Comparison of ENCODE assay signal across 32 cellular contexts in genomic region chr10:93622942-93623341, GRCh38. TPM values are rescaled to one million over a fixed set of nuclear protein-coding genes. Genes with fewer than 3 reads are reported as not detected.
DNase-seq lines count a peak whose midpoint lies in the region; ATAC-seq, FAIRE-seq and TF ChIP-seq lines count a peak whose summit lies in the region.
"Had no signal": no experiment of that assay in that cellular context is flagged by ENCODE, and none has a peak within 500 bp of the region (broad histone marks: within the 10 kb centered on the region; RNA-seq: fewer than 3 reads in every experiment).

No MANE protein-coding gene starts in this region.

- no peak overlapping the region for H2AFZ ChIP-seq in GM12878 (ENCODE audit: control insufficient read depth, low read depth, low read length)

- H3K4me3 ChIP-seq in GM12864 (ENCODE audit: low read depth, low read length) (no peak overlapping the region), GM12878 (no peak overlapping the region)
- H3K4me3 ChIP-seq in CD8-positive, alpha-beta T cell (ENCODE audit: low read depth, low read length): no peak overlapping the region
- H3K4me3 ChIP-seq: BLaER1, SK-N-MC had no signal

- no peaks in the 10 kb centered on the region for H3K4me1 ChIP-seq in GM12878 (ENCODE audit: control insufficient read depth, insufficient read depth, low read length)
- H3K4me1 ChIP-seq in CD8-positive, alpha-beta T cell (ENCODE audit: insufficient read depth, low read length): no peaks in the 10 kb centered on the region
- H3K4me1 ChIP-seq: BLaER1 had no signal

- 54% methylated on average over 1 of the region's 1 CpG for WGBS in GM12878 (ENCODE audit: insufficient coverage, insufficient replicate concordance, low lambda C conversion rate, missing lambda C conversion rate)

- BruUV-seq in GM12878 (replicated peaks; lab: Mats Ljungman, UMichigan): no TSS peak

- in situ Hi-C loops in GM12878 (cut with MboI): no loop called here

- H3K27ac ChIP-seq in GM12878 (ENCODE audit: control insufficient read depth, insufficient read depth): no peak overlapping the region
- H3K27ac ChIP-seq in CD8-positive, alpha-beta T cell (ENCODE audit: low read depth, low read length): no peak overlapping the region
- H3K27ac ChIP-seq: BLaER1, HL-60, KMS-11, SK-N-MC had no signal

- no peak for TF ChIP-seq CTCF in GM12864 (IDR thresholded peaks at IDR 0.05; ENCODE audit: low read depth, low read length, missing control alignments)
- no peak for TF ChIP-seq CTCF in GM12878 (IDR thresholded peaks at IDR 0.05 in 2 of 3, conservative IDR thresholded peaks at IDR 0.05 in 1 of 3; ENCODE audit: control insufficient read depth in 2 of 3, extremely low read depth in 1 of 3, insufficient read depth in 1 of 3, low read depth in 3 of 3, low read length in 3 of 3)
- no peak for TF ChIP-seq CTCF in CD8-positive, alpha-beta T cell (IDR thresholded peaks at IDR 0.05)

- no peak overlapping the region for H3K9ac ChIP-seq in GM12878 (ENCODE audit: control insufficient read depth, insufficient read depth, low read length)
- H3K9ac ChIP-seq: BLaER1, KMS-11 had no signal

- RAD21 ChIA-PET in GM12878 (lab: Charles Lee; ENCODE audit: unreplicated experiment): interaction anchor here (1.1 kb wide), 1 partner anchor 141 kb away, joined by 4 read pairs; no protein-coding TSS in a partner anchor

- no peaks in the 10 kb centered on the region for H3K4me1 Mint-ChIP-seq in CD8-positive, alpha-beta T cell (ENCODE audit: low read depth)
- H3K4me1 Mint-ChIP-seq: CD4-positive, CD25-positive, alpha-beta regulatory T cell; IgD-negative memory B cell had no signal

- no peaks in the 10 kb centered on the region for H4K20me1 ChIP-seq in GM12878 (ENCODE audit: control insufficient read depth, insufficient read depth)
- H4K20me1 ChIP-seq: BLaER1 had no signal

- POLR2A ChIA-PET in GM12878 (lab: Charles Lee): no interaction called here
- POLR2A ChIA-PET in CD8-positive, alpha-beta T cell (lab: Charles Lee): no interaction called here

- intact Hi-C loops in GM12878 (cut with micrococcal nuclease; ENCODE audit: unreplicated experiment) (no loop called here), head of caudate nucleus (cut with DNase I) (no loop called here)
- intact Hi-C loops in CD8-positive, alpha-beta T cell (cut with DNase I, micrococcal nuclease): no loop called here

- peaks cover 12% of the 10 kb centered on the region for H3K27me3 Mint-ChIP-seq in CD8-positive, alpha-beta T cell (ENCODE audit: low read depth)

- no peak overlapping the region for H3K27ac Mint-ChIP-seq in CD8-positive, alpha-beta T cell
- H3K27ac Mint-ChIP-seq: CD4-positive, CD25-positive, alpha-beta regulatory T cell; T-helper 1 cell treated with Interleukin-12 subunit alpha and Interleukin-12 subunit beta and Interleukin-4 antibody, amounts not matched to agents 30 μg/mL and 1 μg/mL, for 36 hours had no signal

- no peak for TF ChIP-seq EP300 in GM12878 (IDR thresholded peaks at IDR 0.05; ENCODE audit: borderline replicate concordance in 1 of 2, control insufficient read depth in 1 of 2, low read depth in 2 of 2, low read length in 2 of 2)

- no peaks in the 10 kb centered on the region for H3K9me3 Mint-ChIP-seq in CD8-positive, alpha-beta T cell
- H3K9me3 Mint-ChIP-seq: CD4-positive, CD25-positive, alpha-beta regulatory T cell; IgD-negative memory B cell; T-helper 1 cell treated with Interleukin-12 subunit alpha and Interleukin-12 subunit beta and Interleukin-4 antibody, amounts not matched to agents 30 μg/mL and 1 μg/mL, for 36 hours had no signal

- no peaks in the 10 kb centered on the region for H3K36me3 Mint-ChIP-seq in CD8-positive, alpha-beta T cell
- H3K36me3 Mint-ChIP-seq: CD4-positive, CD25-positive, alpha-beta regulatory T cell; IgD-negative memory B cell had no signal

- no peaks in the 10 kb centered on the region; a peak in 1 of 4 replicates for H3K27me3 ChIP-seq in GM12878 (replicated peaks in 1 of 2; ENCODE audit: control insufficient read depth in 2 of 2, insufficient read depth in 2 of 2, low read length in 1 of 2)
- H3K27me3 ChIP-seq in CD8-positive, alpha-beta T cell (ENCODE audit: insufficient read depth, low read length): no peaks in the 10 kb centered on the region
- H3K27me3 ChIP-seq: BLaER1 had no signal

- no peaks in the 10 kb centered on the region for H3K79me2 ChIP-seq in GM12878 (ENCODE audit: control insufficient read depth, insufficient read depth, low read length)

- CTCF ChIA-PET in GM12878 (lab: Yijun Ruan, JAX): interaction anchor here (0.6 kb wide), 1 partner anchor 77 kb away, joined by 3 read pairs; no protein-coding TSS in a partner anchor
- CTCF ChIA-PET in CD8-positive, alpha-beta T cell (lab: Charles Lee): no interaction called here

- no peak overlapping the region for H3K4me2 ChIP-seq in GM12878 (ENCODE audit: control insufficient read depth, insufficient read depth)
- H3K4me2 ChIP-seq: BLaER1, KMS-11 had no signal

- no peaks in the 10 kb centered on the region for H3K9me3 ChIP-seq in GM12878 (replicated peaks; ENCODE audit: control insufficient read depth, insufficient read depth, low read length)
- H3K9me3 ChIP-seq in CD8-positive, alpha-beta T cell (ENCODE audit: low read length): no peaks in the 10 kb centered on the region
- H3K9me3 ChIP-seq: BLaER1 had no signal

- ATAC-seq in GM19351 (IDR thresholded peaks at IDR 0.05; ENCODE audit: unreplicated experiment) (peak; percentile 66), HG02852 (IDR thresholded peaks at IDR 0.05; ENCODE audit: unreplicated experiment) (peak; percentile 47), GM12878 (peak; percentile 62)
- no peak for ATAC-seq in CD8-positive, alpha-beta T cell
- ATAC-seq: Panc1 had no signal

- peak; percentile 79 for FAIRE-seq in GM12878 (lab: Jason Lieb, UNC)
- FAIRE-seq: D721Med, G401.6, H1 had no signal

- H3K36me3 ChIP-seq in GM12878 (ENCODE audit: control insufficient read depth in 2 of 2, insufficient read depth in 2 of 2, low read length in 1 of 2): no peaks in the 10 kb centered on the region
- no peaks in the 10 kb centered on the region for H3K36me3 ChIP-seq in CD8-positive, alpha-beta T cell (ENCODE audit: insufficient read depth, low read length)
- H3K36me3 ChIP-seq: BLaER1 had no signal

- no peak overlapping the region for H3K4me3 Mint-ChIP-seq in CD8-positive, alpha-beta T cell
- H3K4me3 Mint-ChIP-seq: CD4-positive, CD25-positive, alpha-beta regulatory T cell; IgD-negative memory B cell; T-helper 1 cell treated with Interleukin-12 subunit alpha and Interleukin-12 subunit beta and Interleukin-4 antibody, amounts not matched to agents 30 μg/mL and 1 μg/mL, for 36 hours had no signal

- DNase-seq in GM12864 (ENCODE audit: low read depth) (peak; percentile 12), GM12878 (ENCODE audit: low read depth, low spot score) (peak; percentile 3), head of caudate nucleus (no peak), SW480 (ENCODE audit: low spot score) (no peak)
- DNase-seq in CD8-positive, alpha-beta T cell: no peak
- DNase-seq: CD4-positive, CD25-positive, alpha-beta regulatory T cell; DMS53; HCEC 1CT; MM.1S; NCI-H1048; NCI-H1417; NCI-H1694; NCI-H2029 treated with DMSO at 0.1 percent for 48 hours; NCI-H446 treated with DMSO at 0.1 percent for 48 hours; NCI-H526; NCI-H82; SHP77 treated with DMSO at 0.1 percent for 48 hours; T-helper 9 cell had no signal

- TF ChIP-seq POLR2A in GM12878 (IDR thresholded peaks at IDR 0.05; ENCODE audit: low read depth, low read length): no peak

- no peak for TF ChIP-seq RAD21 in GM12878 (IDR thresholded peaks at IDR 0.05; ENCODE audit: insufficient read depth, low read depth, low read length)

- SMC1A ChIA-PET in GM12878 (lab: Charles Lee; ENCODE audit: uncharacterized antibody, unreplicated experiment): interaction anchor here (0.6 kb wide), 1 partner anchor 1879 kb away, joined by 3 read pairs; no protein-coding TSS in a partner anchor

RNA-seq across cellular contexts. Expression of gene PDE6C, which starts 10.6 kb away (rescaled TPM):
- total RNA-seq in GM12878 (2013; cell fraction: nucleolus; rRNA removed): not detected in 2 replicates
- total RNA-seq in GM12878 (2014; rRNA removed) (not detected in 2 replicates), GM12878 (2014; rRNA removed; fragmentation: Illumina TruSeq; extraction: Trizol) (not detected in 2 replicates), GM12878 (2021) (not detected in 2 replicates)
- not detected for polyA plus RNA-seq in GM12878 (2011; ENCODE audit: low read depth)
- polyA plus RNA-seq in GM12878 (2011; rRNA removed) (not detected in 2 replicates), GM12878 (2014; fragmentation: Illumina TruSeq; extraction: Trizol) (not detected in 2 replicates), GM12878 (2014; fragmentation: Nextera tagmentation; extraction: Ambion mirVana) (not detected), GM12878 (2014; rRNA removed) (not detected in 2 replicates), GM12878 (2016; fragmentation: Nextera tagmentation; extraction: Ambion mirVana) (not detected)
- polyA plus RNA-seq in GM12878 (2011; cell fraction: cytosol; rRNA removed): not detected in 2 replicates
- polyA plus RNA-seq in GM12878 (2011; cell fraction: nucleus; rRNA removed): not detected in 2 replicates
- 0.13 and 0.46 TPM in 2 replicates for polyA plus RNA-seq in GM12878 (2012)
- polyA minus RNA-seq in GM12878 (2011; rRNA and poly(A)+ RNA removed): not detected in 2 replicates
- not detected in 2 replicates for polyA minus RNA-seq in GM12878 (2011; cell fraction: cytosol; rRNA and poly(A)+ RNA removed)
- not detected in 2 replicates for polyA minus RNA-seq in GM12878 (2011; cell fraction: nucleus; rRNA and poly(A)+ RNA removed)
- total RNA-seq in CD8-positive, alpha-beta T cell: not detected
- total RNA-seq: A172; CD4-positive, CD25-positive, alpha-beta regulatory T cell; H1 had no signal
- polyA plus RNA-seq: AG04450; CD4-positive, CD25-positive, alpha-beta regulatory T cell; H1; IgD-negative memory B cell had no signal

RNA-seq across cellular contexts. Expression of gene RBP4, which starts 21.9 kb away (rescaled TPM):
- total RNA-seq in GM12878 (2013; cell fraction: nucleolus; rRNA removed): not detected in 2 replicates
- not detected in 2 replicates for total RNA-seq in GM12878 (2014; rRNA removed)
- not detected in 2 replicates for total RNA-seq in GM12878 (2014; rRNA removed; fragmentation: Illumina TruSeq; extraction: Trizol)
- 1.2 and 2.0 TPM in 2 replicates for total RNA-seq in GM12878 (2021)
- not detected for polyA plus RNA-seq in GM12878 (2011; ENCODE audit: low read depth)
- polyA plus RNA-seq in GM12878 (2011; rRNA removed): not detected in 2 replicates
- not detected in 2 replicates for polyA plus RNA-seq in GM12878 (2011; cell fraction: cytosol; rRNA removed)
- not detected in 2 replicates for polyA plus RNA-seq in GM12878 (2011; cell fraction: nucleus; rRNA removed)
- not detected in 2 replicates for polyA plus RNA-seq in GM12878 (2012)
- polyA plus RNA-seq in GM12878 (2014; fragmentation: Illumina TruSeq; extraction: Trizol): not detected in 2 replicates
- not detected for polyA plus RNA-seq in GM12878 (2014; fragmentation: Nextera tagmentation; extraction: Ambion mirVana)
- polyA plus RNA-seq in GM12878 (2014; rRNA removed): not detected in 2 replicates
- not detected for polyA plus RNA-seq in GM12878 (2016; fragmentation: Nextera tagmentation; extraction: Ambion mirVana)
- not detected in 2 replicates for polyA minus RNA-seq in GM12878 (2011; rRNA and poly(A)+ RNA removed)
- not detected in 2 replicates for polyA minus RNA-seq in GM12878 (2011; cell fraction: cytosol; rRNA and poly(A)+ RNA removed)
- not detected in 2 replicates for polyA minus RNA-seq in GM12878 (2011; cell fraction: nucleus; rRNA and poly(A)+ RNA removed)
- not detected for total RNA-seq in CD8-positive, alpha-beta T cell
- total RNA-seq: A172; CD4-positive, CD25-positive, alpha-beta regulatory T cell had no signal
- polyA plus RNA-seq: AG04450; CD4-positive, CD25-positive, alpha-beta regulatory T cell; IgD-negative memory B cell had no signal

RNA-seq across cellular contexts. Expression of gene FFAR4, which starts 56.5 kb away (rescaled TPM):
- total RNA-seq in GM12878 (2013; cell fraction: nucleolus; rRNA removed): not detected in 2 replicates
- total RNA-seq in GM12878 (2014; rRNA removed): not detected in 2 replicates
- total RNA-seq in GM12878 (2014; rRNA removed; fragmentation: Illumina TruSeq; extraction: Trizol): not detected in 2 replicates
- total RNA-seq in GM12878 (2021): not detected in 2 replicates
- polyA plus RNA-seq in GM12878 (2011; ENCODE audit: low read depth): not detected
- polyA plus RNA-seq in GM12878 (2011; rRNA removed): not detected in 2 replicates
- polyA plus RNA-seq in GM12878 (2011; cell fraction: cytosol; rRNA removed): not detected in 2 replicates
- polyA plus RNA-seq in GM12878 (2011; cell fraction: nucleus; rRNA removed): not detected in 2 replicates
- polyA plus RNA-seq in GM12878 (2012): not detected in 2 replicates
- not detected in 2 replicates for polyA plus RNA-seq in GM12878 (2014; fragmentation: Illumina TruSeq; extraction: Trizol)
- polyA plus RNA-seq in GM12878 (2014; fragmentation: Nextera tagmentation; extraction: Ambion mirVana): not detected
- polyA plus RNA-seq in GM12878 (2014; rRNA removed): not detected in 2 replicates
- polyA plus RNA-seq in GM12878 (2016; fragmentation: Nextera tagmentation; extraction: Ambion mirVana): not detected
- not detected in 2 replicates for polyA minus RNA-seq in GM12878 (2011; rRNA and poly(A)+ RNA removed)
- polyA minus RNA-seq in GM12878 (2011; cell fraction: cytosol; rRNA and poly(A)+ RNA removed): not detected in 2 replicates
- polyA minus RNA-seq in GM12878 (2011; cell fraction: nucleus; rRNA and poly(A)+ RNA removed): not detected in 2 replicates
- not detected for total RNA-seq in CD8-positive, alpha-beta T cell
- total RNA-seq: A172; CD4-positive, CD25-positive, alpha-beta regulatory T cell; H1 had no signal
- polyA plus RNA-seq: AG04450; CD4-positive, CD25-positive, alpha-beta regulatory T cell; H1; IgD-negative memory B cell had no signal

Comparison
In these comparisons a context has a peak if more than half of its experiments do, and no peak if none do; other contexts are left out.
1. DNase-seq: peak in GM12864 (single experiment) and GM12878 (single experiment); none in head of caudate nucleus (0 of 42), SW480 (single experiment) and CD8-positive, alpha-beta T cell (0 of 7).